1 cellular context compared by ENCODE assay signal in genomic region chr12:54328595-54329337, GRCh38.
TF ChIP-seq lines count a peak whose summit lies in the region.

No MANE protein-coding gene starts in this region.

TF ChIP-seq in HEK293, 187 proteins besides CTCF, POLR2A, EP300 and RAD21:
- TF ChIP-seq PRDM4 (tag by site-specific recombination; IDR thresholded peaks at IDR 0.05), result no peak
- TF ChIP-seq GLIS2 (tag by site-specific recombination; IDR thresholded peaks at IDR 0.05), result no peak
- no peak for TF ChIP-seq GLIS1 (tag by site-specific recombination; IDR thresholded peaks at IDR 0.05)
- no peak for TF ChIP-seq ZFP37 (tag by site-specific recombination; IDR thresholded peaks at IDR 0.05)
- TF ChIP-seq BCL6B (tag by site-specific recombination; IDR thresholded peaks at IDR 0.05), result no peak
- TF ChIP-seq ZNF544 (tag by site-specific recombination; IDR thresholded peaks at IDR 0.05), result no peak
- no peak for TF ChIP-seq ZNF266 (tag by site-specific recombination; IDR thresholded peaks at IDR 0.05; ENCODE audit: low read depth)
- no peak for TF ChIP-seq OVOL3 (tag by site-specific recombination; IDR thresholded peaks at IDR 0.05)
- TF ChIP-seq ZNF571 (tag by site-specific recombination; IDR thresholded peaks at IDR 0.05), result no peak
- no peak for TF ChIP-seq ZNF521 (tag by site-specific recombination; IDR thresholded peaks at IDR 0.05)
- TF ChIP-seq SCRT2 (tag by site-specific recombination; IDR thresholded peaks at IDR 0.05), result 0 out of 2 replicates have a peak, but pooled peaks have one; percentile 26
- TF ChIP-seq ZNF132 (tag by site-specific recombination; IDR thresholded peaks at IDR 0.05; ENCODE audit: borderline replicate concordance), result no peak
- TF ChIP-seq ZXDB (tag by site-specific recombination; IDR thresholded peaks at IDR 0.05), result peak; percentile 86
- TF ChIP-seq ZBTB17 (tag by site-specific recombination; IDR thresholded peaks at IDR 0.05), result peak; percentile 33; the same call in 1 of the 2 replicates
- TF ChIP-seq ZNF624 (tag by site-specific recombination; IDR thresholded peaks at IDR 0.05), result no peak
